Comparison of ENCODE assay signal across 1 cellular context in the genomic region with DNA sequence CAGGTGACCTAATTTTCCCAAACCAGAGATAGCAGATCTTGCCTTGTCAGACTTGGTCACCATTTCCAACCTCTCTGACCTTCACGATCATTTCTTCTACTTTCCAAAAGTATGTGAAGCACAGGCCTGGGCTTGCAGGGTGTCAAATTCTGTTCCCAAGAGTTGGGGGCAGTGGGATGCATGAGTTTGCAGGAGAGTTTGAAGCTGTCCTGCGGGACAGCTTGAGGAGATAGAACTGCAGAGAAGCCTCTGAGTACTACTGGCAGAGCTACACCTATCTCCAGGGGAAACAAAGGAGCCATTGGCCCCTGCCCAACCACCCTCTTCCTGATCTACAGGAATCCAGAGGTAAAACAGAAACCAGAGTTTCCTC.
TF ChIP-seq lines count a peak whose summit lies in the region.

No MANE protein-coding gene starts in this region.

TF ChIP-seq in H1, 55 proteins besides CTCF, POLR2A, EP300 and RAD21:
- TF ChIP-seq BCL11A (IDR thresholded peaks at IDR 0.05; ENCODE audit: low read depth in 2 of 2, low read length in 2 of 2) = no peak
- no peak for TF ChIP-seq ASH2L (IDR thresholded peaks at IDR 0.05; ENCODE audit: low read length)
- no peak for TF ChIP-seq NANOG (IDR thresholded peaks at IDR 0.05; ENCODE audit: insufficient read depth, low read depth, low read length, poor library complexity, severe bottlenecking)
- no peak for TF ChIP-seq POU5F1 (IDR thresholded peaks at IDR 0.05; ENCODE audit: low read depth, low read length)
- TF ChIP-seq CHD1 (IDR thresholded peaks at IDR 0.05; ENCODE audit: low read depth, low read length) = no peak
- TF ChIP-seq CBX5 (IDR thresholded peaks at IDR 0.05; ENCODE audit: low read depth, low read length) = no peak
- no peak for TF ChIP-seq CEBPB (IDR thresholded peaks at IDR 0.05; ENCODE audit: low read depth, low read length)
- TF ChIP-seq HDAC6 (IDR thresholded peaks at IDR 0.05; ENCODE audit: low read depth, low read length) = no peak
- no peak for TF ChIP-seq PHF8 (conservative IDR thresholded peaks at IDR 0.05; ENCODE audit: low read depth, low read length)
- no peak for TF ChIP-seq KDM1A (IDR thresholded peaks at IDR 0.05; ENCODE audit: borderline replicate concordance, low read length)
